In genomic region chr11:119118227-119118626, GRCh38 we compare ENCODE assay signal across 1 cellular context.
A peak's percentile ranks its signal among the peaks of the same experiment; 100 is the strongest.
TF ChIP-seq lines count a peak whose summit lies in the region.

No MANE protein-coding gene starts in this region.

TF ChIP-seq in K562, 482 proteins besides CTCF, POLR2A, EP300 and RAD21:
- peak; percentile 68 for TF ChIP-seq RBM25 (IDR thresholded peaks at IDR 0.05; ENCODE audit: low read depth, low read length, severe bottlenecking)
- TF ChIP-seq WHSC1 (IDR thresholded peaks at IDR 0.05; ENCODE audit: low read length), result no peak
- peak; percentile 87 for TF ChIP-seq ZNF146 (CRISPR knock-in tag; IDR thresholded peaks at IDR 0.05; ENCODE audit: unreplicated experiment)
- no peak for TF ChIP-seq IFI16 (CRISPR knock-in tag; IDR thresholded peaks at IDR 0.05)
- TF ChIP-seq KDM1A (IDR thresholded peaks at IDR 0.05), result 0 out of 4 replicates have a peak, but pooled peaks of 1 of the 2 experiments have one; percentile 16
- TF ChIP-seq USF1 (CRISPR knock-in tag; IDR thresholded peaks at IDR 0.05), result no peak
